In genomic region chr19:4122480-4122879, GRCh38 we compare ENCODE assay signal across 9 cellular contexts. TPM values are rescaled to one million over a fixed set of nuclear protein-coding genes. Genes with fewer than 3 reads are reported as not detected.
A peak's percentile ranks its signal among the peaks of the same experiment; 100 is the strongest.
DNase-seq lines count a peak whose midpoint lies in the region; ATAC-seq, FAIRE-seq and TF ChIP-seq lines count a peak whose summit lies in the region.
"Had no signal": no experiment of that assay in that cellular context is flagged by ENCODE, and none has a peak within 500 bp of the region (broad histone marks: within the 10 kb centered on the region; RNA-seq: fewer than 3 reads in every experiment).

No MANE protein-coding gene starts in this region.

- H3K27ac ChIP-seq in heart right ventricle (peak overlapping the region in 8 of 10 donors; percentile 39 to 91 (median 74)), K562 (ENCODE audit: extremely low read depth, low read depth, low read length) (no peak overlapping the region), upper lobe of right lung (peak overlapping the region; percentile 47)

- H3K9me1 ChIP-seq in K562 (ENCODE audit: control insufficient read depth, insufficient read depth, low read length) = peaks cover 4% of the 10 kb centered on the region

- H3K79me2 ChIP-seq in K562 (ENCODE audit: control insufficient read depth, insufficient read depth, low read length) = peaks cover 34% of the 10 kb centered on the region

- intact Hi-C loops in heart right ventricle (cut with DNase I) = loop anchor here in 2 of 10 donors (5.0 kb wide), 3 partner anchors 45 to 135 kb away; partner anchors contain the start of genes EEF2 (in 1 of the 2) and PIAS4 (in 1 of the 2)
- intact Hi-C loops in cardiac septum (cut with DNase I) = loop anchor here (5.0 kb wide), 1 partner anchor 115 kb away; the partner anchor contains the start of gene PIAS4
- intact Hi-C loops in K562 (cut with micrococcal nuclease) = loop anchor here (5.0 kb wide), 1 partner anchor 55 kb away; the partner anchor contains the start of gene ZBTB7A
- intact Hi-C loops in upper lobe of right lung (cut with DNase I) = no loop called here

- H2AFZ ChIP-seq in K562 (ENCODE audit: low read depth, low read length) = no peak overlapping the region

- no peak for TF ChIP-seq EP300 in K562 (IDR thresholded peaks at IDR 0.05; ENCODE audit: low read length)

- peak overlapping the region; percentile 90 for H3K4me3 Mint-ChIP-seq in memory B cell

- TF ChIP-seq POLR2A in K562 (conservative IDR thresholded peaks at IDR 0.05) = no peak

- no peaks in the 10 kb centered on the region for H3K9me3 Mint-ChIP-seq in memory B cell

- no peak for TF ChIP-seq CTCF in heart right ventricle (IDR thresholded peaks at IDR 0.05)
- no peak for TF ChIP-seq CTCF in K562 (IDR thresholded peaks at IDR 0.05 in 2 of 3, conservative IDR thresholded peaks at IDR 0.05 in 1 of 3; ENCODE audit: insufficient read depth in 2 of 3, low read depth in 1 of 3, low read length in 3 of 3)
- TF ChIP-seq CTCF in upper lobe of right lung (IDR thresholded peaks at IDR 0.05) = no peak

- peaks cover 6 to 33% (median 23%) of the 10 kb centered on the region in 9 donors for H3K4me1 ChIP-seq in heart right ventricle
- peaks cover 13 to 25% of the 10 kb centered on the region in 2 experiments for H3K4me1 ChIP-seq in K562 (replicated peaks in 1 of 2; ENCODE audit: control insufficient read depth in 2 of 2, insufficient read depth in 2 of 2, low read length in 2 of 2)
- H3K4me1 ChIP-seq in upper lobe of right lung = peaks cover 13% of the 10 kb centered on the region

- H4K20me1 ChIP-seq in K562 (replicated peaks; ENCODE audit: control insufficient read depth, insufficient read depth, low read length) = peaks cover 8% of the 10 kb centered on the region; the same call in 1 of the 2 replicates

- no peaks in the 10 kb centered on the region for H3K27me3 Mint-ChIP-seq in memory B cell

- CTCF ChIA-PET in K562 (lab: Yijun Ruan, JAX; ENCODE audit: low intra/inter-chr PET ratio) = no interaction called here

- peaks cover 9% of the 10 kb centered on the region for H3K36me3 Mint-ChIP-seq in memory B cell

- no peak for DNase-seq in heart right ventricle
- DNase-seq in cardiac septum (ENCODE audit: low spot score) = no peak
- DNase-seq in K562 (ENCODE audit: extremely low read depth in 1 of 4, low spot score in 3 of 4) = peak in 1 of 4 experiments; percentile 7
- no peak for DNase-seq in memory B cell (ENCODE audit: low spot score in 2 of 2)
- no peak for DNase-seq in upper lobe of right lung
- no peak for DNase-seq in NK-92 treated with Interleukin-12 subunit alpha and Interleukin-12 subunit beta, amount 100 ng/mL, for 24 hours (lab: John Stamatoyannopoulos, UW)
- no peak for DNase-seq in DMS 273 treated with DMSO at 0.1 percent for 48 hours (lab: John Stamatoyannopoulos, UW)
- DNase-seq in NCI-H345 treated with DMSO at 0.1 percent for 48 hours (lab: John Stamatoyannopoulos, UW; ENCODE audit: unreplicated experiment) = no peak

- POLR2A ChIA-PET in K562 (lab: Yijun Ruan, JAX) = no interaction called here

- 71 to 72% methylated on average over 5 of the region's 5 CpGs for WGBS in heart right ventricle, 2 donors
- WGBS in K562 (ENCODE audit: insufficient coverage, low coverage, missing lambda C conversion rate) = 62% methylated on average over 5 of the region's 5 CpGs

- no peak for FAIRE-seq in K562 (lab: Jason Lieb, UNC)

- H3K27me3 ChIP-seq in heart right ventricle (no peaks in the 10 kb centered on the region), K562 (ENCODE audit: control insufficient read depth in 2 of 2, insufficient read depth in 2 of 2, low read length in 2 of 2) (no peaks in the 10 kb centered on the region), upper lobe of right lung (no peaks in the 10 kb centered on the region)

- no TSS peak for BruUV-seq in K562 (replicated peaks; lab: Mats Ljungman, UMichigan)

- in situ Hi-C loops in K562 (cut with MboI) = no loop called here

- H3K4me2 ChIP-seq in K562 (ENCODE audit: insufficient read depth, low read length) = peak overlapping the region; percentile 95

- peaks cover 26% of the 10 kb centered on the region for H3K4me1 Mint-ChIP-seq in memory B cell

- H3K9ac ChIP-seq in K562 (ENCODE audit: insufficient read depth in 1 of 2, low read depth in 2 of 2, low read length in 2 of 2) = peak overlapping the region; percentile 81 to 96; a peak in 3 of 4 replicates

- H3K9me3 ChIP-seq in heart right ventricle (no peaks in the 10 kb centered on the region), K562 (replicated peaks; ENCODE audit: control insufficient read depth, insufficient read depth, low read depth, low read length) (no peaks in the 10 kb centered on the region), upper lobe of right lung (no peaks in the 10 kb centered on the region)

- peaks cover 0 to 32% (median 2%) of the 10 kb centered on the region in 9 donors for H3K36me3 ChIP-seq in heart right ventricle
- H3K36me3 ChIP-seq in K562 (ENCODE audit: control insufficient read depth, insufficient read depth, low read length) = peaks cover 32% of the 10 kb centered on the region; the same call in 2 of the 3 replicates
- H3K36me3 ChIP-seq in upper lobe of right lung = peaks cover 18% of the 10 kb centered on the region

- peak overlapping the region; percentile 96 for H3K27ac Mint-ChIP-seq in memory B cell

- no peak for TF ChIP-seq RAD21 in K562 (CRISPR knock-in tag; conservative IDR thresholded peaks at IDR 0.05 in 1 of 2, IDR thresholded peaks at IDR 0.05 in 1 of 2)

- ATAC-seq in heart right ventricle = no peak
- ATAC-seq in K562 = no peak
- ATAC-seq in memory B cell (ENCODE audit: low read depth) = no peak
- no peak for ATAC-seq in upper lobe of right lung

- peak overlapping the region in 9 of 10 donors; percentile 60 to 88 (median 68) for H3K4me3 ChIP-seq in heart right ventricle
- H3K4me3 ChIP-seq in K562 = peak overlapping the region; percentile 91
- peak overlapping the region; percentile 63 for H3K4me3 ChIP-seq in upper lobe of right lung

RNA-seq across cellular contexts. Expression of gene MAP2K2, which starts 1.4 kb away (rescaled TPM):
- total RNA-seq in heart right ventricle (100 to 1,000 TPM in 5 of 10 donors, 10 to 100 TPM in 5; 91.5 to 155 (median 101) TPM), cardiac septum (107 TPM), K562 (2014; rRNA removed) (140 and 200 TPM in 2 replicates), K562 (2014; rRNA removed; fragmentation: Illumina TruSeq; extraction: Trizol) (58.3 and 60.9 TPM in 2 replicates), K562 (2015; rRNA removed; fragmentation: Illumina TruSeq; extraction: Trizol) (72.6 and 78.0 TPM in 2 replicates), K562 (2021) (150 and 151 TPM in 2 replicates), upper lobe of right lung (110 TPM)
- polyA plus RNA-seq in heart right ventricle (100 to 1,000 TPM; 163 to 288 TPM), K562 (2011; rRNA removed) (40.4 and 41.5 TPM in 2 replicates), K562 (2014; fragmentation: Illumina TruSeq; extraction: Trizol) (41.1 and 84.5 TPM in 2 replicates), K562 (2014; fragmentation: Nextera tagmentation; extraction: Ambion mirVana) (1 to 10 TPM; 1.0 to 5.0 TPM), K562 (2014; rRNA removed) (90.7 and 97.4 TPM in 2 replicates)
- total RNA-seq in K562 (2011; cell fraction: chromatin; rRNA removed; ENCODE audit: low replicate concordance) = 38.8 and 113 TPM in 2 replicates
- total RNA-seq in K562 (2011; cell fraction: nucleolus; rRNA removed) = 81.4 and 92.0 TPM in 2 replicates
- total RNA-seq in K562 (2011; cell fraction: nucleoplasm; rRNA removed) = 58.5 and 81.8 TPM in 2 replicates
- 60.4 and 128 TPM in 2 replicates for polyA plus RNA-seq in K562 (2011; cell fraction: cytosol; rRNA removed)
- 70.1 and 145 TPM in 2 replicates for polyA plus RNA-seq in K562 (2011; cell fraction: nucleus; rRNA removed)
- 110 and 220 TPM in 2 replicates for polyA plus RNA-seq in K562 (2012)
- 14.2 and 24.8 TPM in 2 replicates for polyA minus RNA-seq in K562 (2011; rRNA and poly(A)+ RNA removed)
- polyA minus RNA-seq in K562 (2011; cell fraction: cytosol; rRNA and poly(A)+ RNA removed) = 63.5 and 95.7 TPM in 2 replicates
- 31.5 and 34.3 TPM in 2 replicates for polyA minus RNA-seq in K562 (2011; cell fraction: nucleus; rRNA and poly(A)+ RNA removed)

RNA-seq across cellular contexts. Expression of gene CREB3L3, which starts 31.0 kb away (rescaled TPM):
- total RNA-seq in heart right ventricle (not detected), cardiac septum (not detected), K562 (2014; rRNA removed) (not detected in 2 replicates), K562 (2014; rRNA removed; fragmentation: Illumina TruSeq; extraction: Trizol) (not detected in 2 replicates), K562 (2015; rRNA removed; fragmentation: Illumina TruSeq; extraction: Trizol) (0.11 TPM in 1 of 2 replicates, not detected in the other), K562 (2021) (0.07 TPM in 1 of 2 replicates, not detected in the other), upper lobe of right lung (not detected)
- polyA plus RNA-seq in heart right ventricle (under 1 TPM in 1 of 2 donors, not detected in 1; 0.01 TPM), K562 (2011; rRNA removed) (0.03 TPM in 1 of 2 replicates, not detected in the other), K562 (2014; fragmentation: Illumina TruSeq; extraction: Trizol) (0.06 TPM in 1 of 2 replicates, not detected in the other), K562 (2014; fragmentation: Nextera tagmentation; extraction: Ambion mirVana) (not detected), K562 (2014; rRNA removed) (0.38 TPM in 1 of 2 replicates, not detected in the other)
- total RNA-seq in K562 (2011; cell fraction: chromatin; rRNA removed; ENCODE audit: low replicate concordance) = not detected in 2 replicates
- total RNA-seq in K562 (2011; cell fraction: nucleolus; rRNA removed) = not detected in 2 replicates
- not detected in 2 replicates for total RNA-seq in K562 (2011; cell fraction: nucleoplasm; rRNA removed)
- not detected in 2 replicates for polyA plus RNA-seq in K562 (2011; cell fraction: cytosol; rRNA removed)
- polyA plus RNA-seq in K562 (2011; cell fraction: nucleus; rRNA removed) = not detected in 2 replicates
- polyA plus RNA-seq in K562 (2012) = 0.08 and 0.17 TPM in 2 replicates
- not detected in 2 replicates for polyA minus RNA-seq in K562 (2011; rRNA and poly(A)+ RNA removed)
- not detected in 2 replicates for polyA minus RNA-seq in K562 (2011; cell fraction: cytosol; rRNA and poly(A)+ RNA removed)
- not detected in 2 replicates for polyA minus RNA-seq in K562 (2011; cell fraction: nucleus; rRNA and poly(A)+ RNA removed)
- total RNA-seq: HT1080 had no signal

RNA-seq across cellular contexts. Expression of gene ZBTB7A, which starts 55.8 kb away (rescaled TPM):
- total RNA-seq in heart right ventricle (10 to 100 TPM; 20.3 to 40.5 (median 26.3) TPM), cardiac septum (29.9 TPM), K562 (2014; rRNA removed) (10.2 and 13.8 TPM in 2 replicates), K562 (2014; rRNA removed; fragmentation: Illumina TruSeq; extraction: Trizol) (1.6 and 1.8 TPM in 2 replicates), K562 (2015; rRNA removed; fragmentation: Illumina TruSeq; extraction: Trizol) (4.6 and 4.8 TPM in 2 replicates), K562 (2021) (32.7 and 34.0 TPM in 2 replicates), upper lobe of right lung (54.3 TPM)
- polyA plus RNA-seq in heart right ventricle (10 to 100 TPM in 1 of 2 donors, 1 to 10 TPM in 1; 9.6 to 13.2 TPM), K562 (2011; rRNA removed) (2.0 and 2.4 TPM in 2 replicates), K562 (2014; fragmentation: Illumina TruSeq; extraction: Trizol) (6.3 and 8.3 TPM in 2 replicates), K562 (2014; fragmentation: Nextera tagmentation; extraction: Ambion mirVana) (under 1 TPM; 0.11 to 0.27 TPM), K562 (2014; rRNA removed) (10.8 and 11.6 TPM in 2 replicates)
- 5.4 and 20.2 TPM in 2 replicates for total RNA-seq in K562 (2011; cell fraction: chromatin; rRNA removed; ENCODE audit: low replicate concordance)
- total RNA-seq in K562 (2011; cell fraction: nucleolus; rRNA removed) = 10.5 and 12.0 TPM in 2 replicates
- 5.3 and 7.3 TPM in 2 replicates for total RNA-seq in K562 (2011; cell fraction: nucleoplasm; rRNA removed)
- 2.8 and 11.2 TPM in 2 replicates for polyA plus RNA-seq in K562 (2011; cell fraction: cytosol; rRNA removed)
- 7.4 and 18.4 TPM in 2 replicates for polyA plus RNA-seq in K562 (2011; cell fraction: nucleus; rRNA removed)
- polyA plus RNA-seq in K562 (2012) = 8.9 and 10.8 TPM in 2 replicates
- 1.3 and 1.7 TPM in 2 replicates for polyA minus RNA-seq in K562 (2011; rRNA and poly(A)+ RNA removed)
- 14.2 and 20.6 TPM in 2 replicates for polyA minus RNA-seq in K562 (2011; cell fraction: cytosol; rRNA and poly(A)+ RNA removed)
- polyA minus RNA-seq in K562 (2011; cell fraction: nucleus; rRNA and poly(A)+ RNA removed) = 5.4 and 5.8 TPM in 2 replicates

RNA-seq across cellular contexts. Expression of gene SIRT6, which starts 59.9 kb away (rescaled TPM):
- total RNA-seq in heart right ventricle (10 to 100 TPM in 8 of 10 donors, 1 to 10 TPM in 2; 7.9 to 14.6 (median 11.9) TPM), cardiac septum (14.9 TPM), K562 (2014; rRNA removed) (26.7 and 32.5 TPM in 2 replicates), K562 (2014; rRNA removed; fragmentation: Illumina TruSeq; extraction: Trizol) (0.93 and 2.7 TPM in 2 replicates), K562 (2015; rRNA removed; fragmentation: Illumina TruSeq; extraction: Trizol) (10.2 and 11.0 TPM in 2 replicates), K562 (2021) (36.6 and 37.7 TPM in 2 replicates), upper lobe of right lung (20.3 TPM)
- polyA plus RNA-seq in heart right ventricle (10 to 100 TPM; 24.1 to 26.9 TPM), K562 (2011; rRNA removed) (15.0 and 20.8 TPM in 2 replicates), K562 (2014; fragmentation: Illumina TruSeq; extraction: Trizol) (8.0 and 23.9 TPM in 2 replicates), K562 (2014; fragmentation: Nextera tagmentation; extraction: Ambion mirVana) (1 to 10 TPM; 1.4 to 1.8 TPM), K562 (2014; rRNA removed) (37.3 and 41.1 TPM in 2 replicates)
- 19.9 and 49.6 TPM in 2 replicates for total RNA-seq in K562 (2011; cell fraction: chromatin; rRNA removed; ENCODE audit: low replicate concordance)
- 43.2 and 44.7 TPM in 2 replicates for total RNA-seq in K562 (2011; cell fraction: nucleolus; rRNA removed)
- total RNA-seq in K562 (2011; cell fraction: nucleoplasm; rRNA removed) = 26.7 and 29.2 TPM in 2 replicates
- polyA plus RNA-seq in K562 (2011; cell fraction: cytosol; rRNA removed) = 25.2 and 50.5 TPM in 2 replicates
- 41.0 and 84.2 TPM in 2 replicates for polyA plus RNA-seq in K562 (2011; cell fraction: nucleus; rRNA removed)
- 27.9 and 32.4 TPM in 2 replicates for polyA plus RNA-seq in K562 (2012)
- polyA minus RNA-seq in K562 (2011; rRNA and poly(A)+ RNA removed) = 2.9 and 6.5 TPM in 2 replicates
- 12.1 and 12.7 TPM in 2 replicates for polyA minus RNA-seq in K562 (2011; cell fraction: cytosol; rRNA and poly(A)+ RNA removed)
- 11.3 and 13.2 TPM in 2 replicates for polyA minus RNA-seq in K562 (2011; cell fraction: nucleus; rRNA and poly(A)+ RNA removed)
